Comparison of ENCODE assay signal across 34 cellular contexts in the genomic region with DNA sequence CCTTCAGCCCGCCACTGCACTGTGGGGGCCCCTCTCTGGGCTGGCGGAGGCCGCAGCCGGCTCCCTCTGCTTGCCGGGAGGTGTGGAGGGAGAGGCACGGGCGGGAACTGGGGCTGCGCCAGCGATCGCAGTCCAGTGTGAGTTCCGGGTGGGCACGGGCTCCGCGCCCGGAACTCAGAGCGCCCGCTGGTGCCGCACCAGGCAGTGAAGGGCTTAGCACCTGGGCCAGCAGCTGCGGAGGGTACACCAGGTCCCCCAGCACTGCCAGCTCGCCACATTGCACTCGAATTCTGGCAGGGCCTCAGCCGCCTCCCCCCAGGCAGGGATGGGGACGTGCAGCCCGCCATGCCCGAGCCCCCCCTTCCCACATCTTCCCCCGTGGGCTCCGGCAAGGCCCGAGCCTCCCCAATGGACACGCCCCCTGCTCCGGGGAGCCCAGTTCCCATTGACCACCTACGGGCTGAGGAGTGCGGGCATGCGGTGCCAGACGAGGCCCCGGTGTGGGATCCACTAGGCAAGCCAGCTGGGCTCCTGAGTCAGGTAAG.
"Had no signal": no experiment of that assay in that cellular context is flagged by ENCODE, and none has a peak within 500 bp of the region (broad histone marks: within the 10 kb centered on the region; RNA-seq: fewer than 3 reads in every experiment).

No MANE protein-coding gene starts in this region.

- DNase-seq: activated CD4-positive, alpha-beta memory T cell treated with anti-CD3 and anti-CD28 coated beads, Interleukin-2, amount 10 ng/mL, durations not matched to agents 7 days and 5 days; activated CD4-positive, alpha-beta T cell treated with anti-CD3 and anti-CD28 coated beads for 1 hour; activated CD4-positive, alpha-beta T cell treated with anti-CD3 and anti-CD28 coated beads for 36 hours; activated CD4-positive, alpha-beta T cell treated with anti-CD3 and anti-CD28 coated beads for 48 hours; activated CD4-positive, alpha-beta T cell treated with anti-CD3 and anti-CD28 coated beads, Interleukin-2, amount 10 ng/mL, durations not matched to agents 7 days and 5 days; activated CD4-positive, alpha-beta T cell treated with anti-CD3 and anti-CD28 coated beads, Interleukin-2, amount 50 U/mL, for 48 hours; activated CD4-positive, CD25-positive, alpha-beta regulatory T cell; activated CD8-positive, alpha-beta memory T cell treated with anti-CD3 and anti-CD28 coated beads for 24 hours; activated CD8-positive, alpha-beta memory T cell treated with anti-CD3 and anti-CD28 coated beads, Interleukin-2, amount 10 ng/mL, durations not matched to agents 7 days and 5 days; activated CD8-positive, alpha-beta memory T cell treated with anti-CD3 and anti-CD28 coated beads, Interleukin-2, amount 50 U/mL, for 48 hours; activated CD8-positive, alpha-beta T cell treated with anti-CD3 and anti-CD28 coated beads, Interleukin-2, amount 10 ng/mL, durations not matched to agents 7 days and 5 days; activated effector memory CD4-positive, alpha-beta T cell treated with Interleukin-2 at 50 U/mL for 16 hours; activated gamma-delta T cell; activated naive CD4-positive, alpha-beta T cell treated with anti-CD3 and anti-CD28 coated beads for 36 hours; activated naive CD4-positive, alpha-beta T cell treated with anti-CD3 and anti-CD28 coated beads, Interleukin-2, amount 50 U/mL, for 16 hours; activated naive CD8-positive, alpha-beta T cell treated with anti-CD3 and anti-CD28 coated beads for 36 hours; activated T-cell treated with anti-CD3 and anti-CD28 coated beads, Interleukin-2, amount 50 U/mL, for 24 hours; activated T-cell treated with anti-CD3 and anti-CD28 coated beads, Interleukin-2, amount 50 U/mL, for 48 hours; adrenal gland; amniotic stem cell; aorta; body of pancreas; brain microvascular endothelial cell; central memory CD4-positive, alpha-beta T cell; SW 1271; T-helper 1 cell; T-helper 2 cell; T-helper 9 cell; WERI-Rb-1 had no signal

- H3K27ac ChIP-seq: adrenal gland, body of pancreas, brain microvascular endothelial cell, breast epithelium, WERI-Rb-1 had no signal

- FAIRE-seq: astrocyte had no signal

- H3K4me3 ChIP-seq: adrenal gland, body of pancreas, breast epithelium had no signal

- H3K9me3 ChIP-seq: adrenal gland, body of pancreas, breast epithelium had no signal

- H3K27me3 ChIP-seq: adrenal gland, body of pancreas, brain microvascular endothelial cell, breast epithelium had no signal

- ATAC-seq: activated CD4-positive, alpha-beta T cell treated with anti-CD3 and anti-CD28 coated beads for 36 hours; activated CD4-positive, CD25-positive, alpha-beta regulatory T cell treated with anti-CD3 and anti-CD28 coated beads, Interleukin-2, amount 50 U/mL, for 24 hours; activated CD8-positive, alpha-beta memory T cell treated with anti-CD3 and anti-CD28 coated beads, Interleukin-2, amount 10 ng/mL, durations not matched to agents 7 days and 5 days; activated CD8-positive, alpha-beta T cell treated with anti-CD3 and anti-CD28 coated beads, Interleukin-2, amount 10 ng/mL, durations not matched to agents 7 days and 5 days; activated naive CD4-positive, alpha-beta T cell treated with anti-CD3 and anti-CD28 coated beads, Interleukin-2, amount 50 U/mL, for 72 hours; body of pancreas; WTC11 had no signal

- H3K4me1 ChIP-seq: breast epithelium had no signal

- H3K36me3 ChIP-seq: adrenal gland, brain microvascular endothelial cell, breast epithelium, WERI-Rb-1 had no signal
